8 cellular contexts compared by ENCODE assay signal in the genomic region with DNA sequence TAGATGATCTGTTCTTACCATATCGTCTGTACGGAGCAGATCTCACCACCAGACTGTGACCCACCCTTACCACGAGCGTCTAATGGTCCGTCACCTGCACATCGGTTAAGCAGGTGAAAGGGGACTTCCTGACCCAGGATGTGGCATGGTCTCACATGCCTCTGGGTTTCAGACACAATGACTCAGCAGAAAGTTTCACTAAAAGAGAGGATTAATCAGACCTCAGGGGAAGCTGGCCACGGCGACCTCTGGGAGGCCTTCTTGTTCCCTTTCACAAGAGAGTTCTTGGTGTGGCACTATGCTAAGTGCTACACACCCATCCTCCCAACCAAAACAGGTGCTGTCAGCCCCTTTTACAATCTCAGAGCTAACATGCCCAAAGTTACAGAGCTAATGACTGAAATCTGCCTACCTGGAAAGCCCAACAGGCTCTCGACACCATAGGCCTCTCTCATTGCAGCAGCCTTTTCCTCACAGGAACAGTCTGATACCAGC. TPM values are rescaled to one million over a fixed set of nuclear protein-coding genes. Genes with fewer than 3 reads are reported as not detected.
DNase-seq lines count a peak whose midpoint lies in the region; ATAC-seq, FAIRE-seq and TF ChIP-seq lines count a peak whose summit lies in the region.

No MANE protein-coding gene starts in this region.

- no peak overlapping the region for H3K9ac ChIP-seq in endothelial cell of umbilical vein (replicated peaks; ENCODE audit: extremely low read depth, insufficient read depth, low read length)

- DNase-seq in activated T-cell treated with anti-CD3 and anti-CD28 coated beads for 1 hour (ENCODE audit: low read depth) (peak; percentile 0), RPMI8226 (peak; percentile 17), endothelial cell of umbilical vein (ENCODE audit: low read depth, low spot score) (no peak), stromal cell of bone marrow (ENCODE audit: low read depth) (peak; percentile 20), D721Med (ENCODE audit: insufficient read length, low spot score) (no peak), NCI-H2081 treated with DMSO at 0.1 percent for 48 hours (lab: John Stamatoyannopoulos, UW) (no peak)
- DNase-seq in activated T-cell treated with anti-CD3 and anti-CD28 coated beads, Interleukin-2, amount 50 U/mL, for 1 hour = no peak

- H3K27ac ChIP-seq in endothelial cell of umbilical vein (ENCODE audit: insufficient read depth, low read depth, low read length) = peak overlapping the region; percentile 55

- intact Hi-C loops in endothelial cell of umbilical vein (cut with micrococcal nuclease) = no loop called here

- FAIRE-seq in endothelial cell of umbilical vein (lab: Jason Lieb, UNC) (peak; percentile 56), D721Med (lab: Jason Lieb, UNC) (no peak)

- TF ChIP-seq CTCF in endothelial cell of umbilical vein (IDR thresholded peaks at IDR 0.05; ENCODE audit: extremely low read depth in 1 of 2, insufficient read depth in 1 of 2, low read depth in 1 of 2, low read length in 2 of 2) (no peak), D721Med (IDR thresholded peaks at IDR 0.05; ENCODE audit: insufficient read depth, missing control alignments) (no peak)

- no peaks in the 10 kb centered on the region for H3K79me2 ChIP-seq in endothelial cell of umbilical vein (ENCODE audit: control insufficient read depth, insufficient read depth, low read length)

- peaks cover 23% of the 10 kb centered on the region for H3K4me1 ChIP-seq in endothelial cell of umbilical vein (ENCODE audit: control insufficient read depth, extremely low read depth, insufficient read depth, low read length)

- H4K20me1 ChIP-seq in endothelial cell of umbilical vein (replicated peaks; ENCODE audit: control insufficient read depth, extremely low read depth, insufficient read depth, low read length) = no peaks in the 10 kb centered on the region

- H3K4me2 ChIP-seq in endothelial cell of umbilical vein (ENCODE audit: insufficient read depth, low read length) = peak overlapping the region; percentile 14

- no peak overlapping the region for H3K4me3 ChIP-seq in endothelial cell of umbilical vein (replicated peaks in 1 of 3; ENCODE audit: insufficient read depth in 1 of 3, low read depth in 1 of 3, low read length in 3 of 3)

- dilution Hi-C loops in endothelial cell of umbilical vein (cut with MboI; ENCODE audit: extremely low pct_ligation_motif_present, low sequenced_read_pairs) = no loop called here

- no TSS peak for BruUV-seq in endothelial cell of umbilical vein (replicated peaks; lab: Mats Ljungman, UMichigan)

- peak; percentile 91 for ATAC-seq in HG02943 (IDR thresholded peaks at IDR 0.05; ENCODE audit: low read depth, unreplicated experiment)

- no peaks in the 10 kb centered on the region for H3K36me3 ChIP-seq in endothelial cell of umbilical vein (ENCODE audit: control insufficient read depth in 2 of 2, extremely low read depth in 1 of 2, insufficient read depth in 2 of 2, low read length in 2 of 2)

- peak overlapping the region; percentile 96 for H2AFZ ChIP-seq in endothelial cell of umbilical vein (ENCODE audit: low read depth, low read length)

- H3K9me3 ChIP-seq in endothelial cell of umbilical vein (replicated peaks; ENCODE audit: control insufficient read depth, insufficient read depth, low read length) = no peaks in the 10 kb centered on the region

- CTCF ChIA-PET in endothelial cell of umbilical vein (lab: Charles Lee) = interaction anchor here (1.0 kb wide), 1 partner anchor 85 kb away, joined by 3 read pairs; no protein-coding TSS in a partner anchor

- no peaks in the 10 kb centered on the region for H3K9me1 ChIP-seq in endothelial cell of umbilical vein (replicated peaks; ENCODE audit: control insufficient read depth, extremely low read depth, insufficient read depth, low read length)

- no peaks in the 10 kb centered on the region for H3K27me3 ChIP-seq in endothelial cell of umbilical vein (ENCODE audit: control insufficient read depth in 2 of 2, insufficient read depth in 2 of 2, low read length in 2 of 2)

- POLR2A ChIA-PET in endothelial cell of umbilical vein (lab: Charles Lee) = no interaction called here

- no peak for TF ChIP-seq POLR2A in endothelial cell of umbilical vein (IDR thresholded peaks at IDR 0.05; ENCODE audit: low read depth, low read length)

TF ChIP-seq in endothelial cell of umbilical vein, 7 proteins besides CTCF, POLR2A, EP300 and RAD21:
- TF ChIP-seq, protein P1, sequence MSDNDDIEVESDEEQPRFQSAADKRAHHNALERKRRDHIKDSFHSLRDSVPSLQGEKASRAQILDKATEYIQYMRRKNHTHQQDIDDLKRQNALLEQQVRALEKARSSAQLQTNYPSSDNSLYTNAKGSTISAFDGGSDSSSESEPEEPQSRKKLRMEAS (IDR thresholded peaks at IDR 0.05; ENCODE audit: insufficient read depth, insufficient read length) = no peak
- TF ChIP-seq EZH2 (IDR thresholded peaks at IDR 0.05; ENCODE audit: borderline replicate concordance, low read depth, low read length, severe bottlenecking) = no peak
- no peak for TF ChIP-seq GATA2 (IDR thresholded peaks at IDR 0.05; ENCODE audit: insufficient read depth, insufficient read length, low read depth, low read length)
- no peak for TF ChIP-seq FOS (IDR thresholded peaks at IDR 0.05; ENCODE audit: borderline replicate concordance, insufficient read depth, low read length)
- no peak for TF ChIP-seq MYC (IDR thresholded peaks at IDR 0.05; ENCODE audit: low read depth, low read length)
- TF ChIP-seq JUN (IDR thresholded peaks at IDR 0.05; ENCODE audit: borderline replicate concordance, insufficient read depth, insufficient read length, low read depth) = no peak
- TF ChIP-seq POLR2AphosphoS5 (IDR thresholded peaks at IDR 0.05; ENCODE audit: insufficient read depth, low read depth, low read length) = no peak
TF ChIP-seq in endothelial cell of umbilical vein: peak in this region for 0.

RNA-seq across cellular contexts. Expression of a gene that starts 41.6 kb away (rescaled TPM):
- 0.88 TPM in 1 of 2 replicates, not detected in the other for total RNA-seq in endothelial cell of umbilical vein
- polyA plus RNA-seq in endothelial cell of umbilical vein = not detected in 2 replicates
- polyA plus RNA-seq in endothelial cell of umbilical vein (2011; cell fraction: cytosol; rRNA removed) = 0.04 TPM in 2 replicates
- not detected in 2 replicates for polyA plus RNA-seq in endothelial cell of umbilical vein (2011; cell fraction: nucleus; rRNA removed)
- polyA plus RNA-seq in endothelial cell of umbilical vein (2012) = 1.8 and 3.0 TPM in 2 replicates
- polyA minus RNA-seq in endothelial cell of umbilical vein = 0.19 TPM in 1 of 2 replicates, not detected in the other
- not detected for polyA minus RNA-seq in endothelial cell of umbilical vein (2011; cell fraction: cytosol; rRNA and poly(A)+ RNA removed)
- polyA minus RNA-seq in endothelial cell of umbilical vein (2011; cell fraction: nucleus; rRNA and poly(A)+ RNA removed) = not detected in 2 replicates

Comparison
In these comparisons a context has a peak if more than half of its experiments do, and no peak if none do; other contexts are left out.
1. DNase-seq: peak in activated T-cell treated with anti-CD3 and anti-CD28 coated beads for 1 hour (single experiment), RPMI8226 (single experiment) and stromal cell of bone marrow (single experiment); none in activated T-cell treated with anti-CD3 and anti-CD28 coated beads, Interleukin-2, amount 50 U/mL, for 1 hour (single experiment), endothelial cell of umbilical vein (single experiment), D721Med (single experiment) and NCI-H2081 treated with DMSO at 0.1 percent for 48 hours (single experiment).